ENCODE assay signal across 26 cellular contexts in the genomic region with DNA sequence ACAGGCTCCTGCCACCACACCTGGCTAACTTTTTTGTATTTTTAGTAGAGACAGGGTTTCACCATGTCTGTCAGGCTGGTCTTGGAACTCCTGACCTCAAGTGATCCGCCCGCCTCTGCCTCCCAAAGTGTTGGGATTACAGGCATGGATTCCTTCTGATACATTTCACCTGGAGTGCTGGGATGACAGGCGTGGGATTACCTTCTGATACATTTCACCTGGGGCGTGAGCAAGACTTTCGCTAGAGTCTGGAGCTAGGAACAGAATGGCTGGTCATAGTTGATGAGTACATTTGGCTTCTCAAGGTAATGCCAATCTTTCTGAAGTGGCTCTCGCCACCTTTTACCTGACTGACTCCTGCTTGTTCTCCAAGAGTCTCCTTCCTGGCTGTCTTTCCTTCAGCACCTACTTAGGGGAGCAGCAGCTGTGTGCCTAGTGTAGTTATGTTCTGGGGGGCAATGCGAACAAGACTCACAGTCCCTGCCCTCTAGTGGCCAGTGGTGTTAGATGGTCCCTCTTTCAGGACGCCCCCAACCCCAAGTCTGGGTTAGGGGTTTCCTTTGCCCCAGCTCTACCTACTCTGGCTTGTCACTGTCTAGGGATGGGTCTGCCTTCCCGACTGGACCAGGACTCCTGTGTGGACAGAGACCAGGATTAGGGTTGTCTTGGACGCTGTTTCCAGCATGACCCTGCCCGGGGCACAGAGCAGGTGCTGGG. TPM values are rescaled to one million over a fixed set of nuclear protein-coding genes. Genes with fewer than 3 reads are reported as not detected.
DNase-seq lines count a peak whose midpoint lies in the region; ATAC-seq, FAIRE-seq and TF ChIP-seq lines count a peak whose summit lies in the region.
"Had no signal": no experiment of that assay in that cellular context is flagged by ENCODE, and none has a peak within 500 bp of the region (broad histone marks: within the 10 kb centered on the region; RNA-seq: fewer than 3 reads in every experiment).

No MANE protein-coding gene starts in this region.

- no peak for FAIRE-seq in HepG2 (lab: Jason Lieb, UNC)
- FAIRE-seq: A204.1 had no signal

- no peak overlapping the region for H3K4me2 ChIP-seq in HepG2 (ENCODE audit: low read depth, low read length)
- H3K4me2 ChIP-seq in PC-9: peak overlapping the region; percentile 52; the same call in 1 of the 2 replicates

- TF ChIP-seq EP300 in HepG2 (IDR thresholded peaks at IDR 0.05; ENCODE audit: low read depth in 2 of 2, low read length in 2 of 2): no peak
- TF ChIP-seq EP300 in HepG2 (CRISPR knock-in tag; IDR thresholded peaks at IDR 0.05; ENCODE audit: borderline replicate concordance): no peak

- POLR2A ChIA-PET in HepG2 (lab: Yijun Ruan, JAX) (interaction anchor here (1.1 to 1.4 kb wide), 3 partner anchors 12 to 43 kb away, joined by 3 to 5 read pairs (median 3); no protein-coding TSS in a partner anchor), PC-9 (lab: Charles Lee; ENCODE audit: unreplicated experiment) (no interaction called here)

- CTCF ChIA-PET in HepG2 (lab: Yijun Ruan, JAX; ENCODE audit: low intra/inter-chr PET ratio, low total read pairs): no interaction called here
- CTCF ChIA-PET in PC-9 (lab: Charles Lee): interaction anchor here (0.9 kb wide), 1 partner anchor 9 kb away, joined by 5 read pairs; no protein-coding TSS in a partner anchor

- H3K27me3 ChIP-seq in HepG2 (ENCODE audit: control insufficient read depth in 1 of 2, insufficient read depth in 2 of 2, low read length in 2 of 2) (no peaks in the 10 kb centered on the region), right lobe of liver (no peaks in the 10 kb centered on the region), PC-9 (ENCODE audit: insufficient read depth, low read depth) (no peaks in the 10 kb centered on the region), WERI-Rb-1 (ENCODE audit: insufficient read depth, low read depth, severe bottlenecking) (no peaks in the 10 kb centered on the region)
- H3K27me3 ChIP-seq: upper lobe of right lung had no signal

- H3K4me1 Mint-ChIP-seq in mesothelial cell of epicardium: peaks cover 32% of the 10 kb centered on the region
- peaks cover 16% of the 10 kb centered on the region for H3K4me1 Mint-ChIP-seq in type B pancreatic cell (ENCODE audit: unreplicated experiment)

- WGBS in HepG2 (ENCODE audit: low lambda C conversion rate): 93% methylated on average over 8 of the region's 11 CpGs
- 96% methylated on average over 6 of the region's 11 CpGs for WGBS in right lobe of liver (ENCODE audit: insufficient coverage, low coverage, low lambda C conversion rate, missing lambda C conversion rate)

- H3K79me2 ChIP-seq in HepG2 (ENCODE audit: insufficient read depth, low read length) (peaks cover 89% of the 10 kb centered on the region), PC-9 (ENCODE audit: low read depth) (peaks cover 89% of the 10 kb centered on the region)

- no TSS peak for BruUV-seq in HepG2 (replicated peaks; lab: Mats Ljungman, UMichigan)
- no TSS peak for BruUV-seq in PC-9 (replicated peaks; lab: Mats Ljungman, UMichigan)

- H3K4me1 ChIP-seq in HepG2 (ENCODE audit: insufficient read depth, low read length): peaks cover 31% of the 10 kb centered on the region
- H3K4me1 ChIP-seq in right lobe of liver: peaks cover 0 to 12% (median 5%) of the 10 kb centered on the region in 4 donors
- peaks cover 26% of the 10 kb centered on the region for H3K4me1 ChIP-seq in PC-9 (replicated peaks; ENCODE audit: insufficient read depth)

- H3K27me3 Mint-ChIP-seq in mesothelial cell of epicardium (ENCODE audit: low read depth) (no peaks in the 10 kb centered on the region), type B pancreatic cell (no peaks in the 10 kb centered on the region)
- H3K27me3 Mint-ChIP-seq: activated naive CD4-positive, alpha-beta T cell treated with anti-CD3 and anti-CD28 coated beads, Interleukin-2, amount 50 U/mL, for 24 hours; IgD-negative memory B cell; naive thymus-derived CD4-positive, alpha-beta T cell; T-helper 17 cell had no signal

- H3K36me3 Mint-ChIP-seq in mesothelial cell of epicardium (no peaks in the 10 kb centered on the region), type B pancreatic cell (no peaks in the 10 kb centered on the region)
- H3K36me3 Mint-ChIP-seq: activated naive CD4-positive, alpha-beta T cell treated with anti-CD3 and anti-CD28 coated beads, Interleukin-2, amount 50 U/mL, for 24 hours; IgD-negative memory B cell had no signal

- no peak overlapping the region for H3K9ac ChIP-seq in HepG2 (ENCODE audit: insufficient read depth, low read depth, low read length)

- peaks cover 0 to 11% of the 10 kb centered on the region in 2 experiments; a peak in 1 of 5 replicates for H3K36me3 ChIP-seq in HepG2 (replicated peaks in 1 of 2; ENCODE audit: control insufficient read depth in 1 of 2, insufficient read depth in 2 of 2, low read length in 2 of 2)
- H3K36me3 ChIP-seq in right lobe of liver: no peaks in the 10 kb centered on the region
- H3K36me3 ChIP-seq in PC-9 (ENCODE audit: low read depth): no peaks in the 10 kb centered on the region
- H3K36me3 ChIP-seq in WERI-Rb-1: no peaks in the 10 kb centered on the region; the same call in 1 of the 2 replicates
- H3K36me3 ChIP-seq: upper lobe of right lung had no signal

- TF ChIP-seq RAD21 in HepG2 (CRISPR knock-in tag; IDR thresholded peaks at IDR 0.05): no peak

- no peaks in the 10 kb centered on the region for H3K9me2 ChIP-seq in PC-9 (ENCODE audit: insufficient read depth)

- H2AFZ ChIP-seq in HepG2 (ENCODE audit: low read length) (no peak overlapping the region), PC-9 (no peak overlapping the region)

- H4K20me1 ChIP-seq in HepG2 (ENCODE audit: insufficient read depth, low read length) (peaks cover 19% of the 10 kb centered on the region), PC-9 (ENCODE audit: insufficient read depth) (peaks cover 67% of the 10 kb centered on the region)

- H3K9me3 ChIP-seq in HepG2 (ENCODE audit: low read length) (no peaks in the 10 kb centered on the region), right lobe of liver (no peaks in the 10 kb centered on the region), PC-9 (ENCODE audit: insufficient read depth, low read depth) (no peaks in the 10 kb centered on the region), WERI-Rb-1 (ENCODE audit: severe bottlenecking) (no peaks in the 10 kb centered on the region)
- H3K9me3 ChIP-seq: upper lobe of right lung had no signal

- intact Hi-C loops in HepG2 (cut with micrococcal nuclease; ENCODE audit: unreplicated experiment) (no loop called here), right lobe of liver (cut with DNase I) (no loop called here), PC-9 (cut with micrococcal nuclease; ENCODE audit: unreplicated experiment) (no loop called here)

- TF ChIP-seq CTCF in HepG2 (CRISPR knock-in tag; IDR thresholded peaks at IDR 0.05) (peak; percentile 34), right lobe of liver (IDR thresholded peaks at IDR 0.05) (no peak), PC-9 (conservative IDR thresholded peaks at IDR 0.05) (no peak), mesothelial cell of epicardium (IDR thresholded peaks at IDR 0.05; ENCODE audit: unreplicated experiment) (no peak), type B pancreatic cell (conservative IDR thresholded peaks at IDR 0.05) (no peak), WERI-Rb-1 (IDR thresholded peaks at IDR 0.05; ENCODE audit: low read depth, low read length) (no peak)

- in situ Hi-C loops in HepG2 (cut with HindIII; ENCODE audit: extremely low pct_ligation_motif_present, low pct_unique_long_range_greater_than_20kb): no loop called here

- DNase-seq in HepG2 (ENCODE audit: low spot score): no peak
- no peak for DNase-seq in right lobe of liver
- DNase-seq in PC-9: no peak
- no peak for DNase-seq in mesothelial cell of epicardium (ENCODE audit: low spot score in 2 of 2, unreplicated experiment in 2 of 2)
- DNase-seq in type B pancreatic cell (ENCODE audit: extremely low spot score, unreplicated experiment): no peak
- DNase-seq in WERI-Rb-1: no peak
- no peak for DNase-seq in activated gamma-delta T cell (lab: John Stamatoyannopoulos, UW)
- DNase-seq in cerebellar nuclear complex (lab: John Stamatoyannopoulos, UW): no peak
- DNase-seq: anterior cingulate cortex; glutamatergic neuron; kidney glomerular epithelial cell; naive thymus-derived CD4-positive, alpha-beta T cell; NCI-H1105; NCI-H1930; NCI-H226; NCI-H748 treated with DMSO at 0.1 percent for 48 hours; RPMI8226; T-helper 17 cell; upper lobe of right lung had no signal

- no peaks in the 10 kb centered on the region; the same call in 1 of the 2 replicates for H3F3A ChIP-seq in PC-9 (ENCODE audit: insufficient read depth, low read depth)

- peak overlapping the region; percentile 25 for H3K27ac Mint-ChIP-seq in mesothelial cell of epicardium
- H3K27ac Mint-ChIP-seq in type B pancreatic cell: peak overlapping the region; percentile 90
- H3K27ac Mint-ChIP-seq: activated naive CD4-positive, alpha-beta T cell treated with anti-CD3 and anti-CD28 coated beads, Interleukin-2, amount 50 U/mL, for 24 hours; activated T-helper 1 cell treated with anti-CD3 and anti-CD28 coated beads, Interleukin-12 subunit alpha, Interleukin-12 subunit beta, Interleukin-2, Interleukin-4 antibody, amounts not matched to agents 30 ng/mL and 10 ng/mL and 1 ng/mL, durations not matched to agents 14 hours and 24 hours and 36 hours; T-helper 17 cell had no signal

- TF ChIP-seq POLR2A in HepG2 (IDR thresholded peaks at IDR 0.05; ENCODE audit: insufficient read depth in 1 of 2, low read depth in 2 of 2, low read length in 2 of 2) (no peak), right lobe of liver (IDR thresholded peaks at IDR 0.05) (no peak)

- no peak overlapping the region for H3K27ac ChIP-seq in HepG2 (ENCODE audit: extremely low read length, insufficient read depth, low read length)
- no peak overlapping the region for H3K27ac ChIP-seq in right lobe of liver
- H3K27ac ChIP-seq in PC-9: no peak overlapping the region
- no peak overlapping the region for H3K27ac ChIP-seq in WERI-Rb-1
- H3K27ac ChIP-seq: epithelial cell of prostate, SK-N-MC, upper lobe of right lung had no signal

- H3K4me3 ChIP-seq in HepG2 (replicated peaks in 1 of 3; ENCODE audit: insufficient read depth in 1 of 3, low read depth in 2 of 3, low read length in 3 of 3): no peak overlapping the region
- H3K4me3 ChIP-seq in right lobe of liver: no peak overlapping the region
- H3K4me3 ChIP-seq in PC-9: no peak overlapping the region
- no peak overlapping the region for H3K4me3 ChIP-seq in WERI-Rb-1 (ENCODE audit: low read depth, low read length)
- H3K4me3 ChIP-seq: SK-N-MC, upper lobe of right lung had no signal

- H3K9me3 Mint-ChIP-seq in mesothelial cell of epicardium (no peaks in the 10 kb centered on the region), type B pancreatic cell (no peaks in the 10 kb centered on the region)
- H3K9me3 Mint-ChIP-seq: activated naive CD4-positive, alpha-beta T cell treated with anti-CD3 and anti-CD28 coated beads, Interleukin-2, amount 50 U/mL, for 24 hours; activated T-helper 1 cell treated with anti-CD3 and anti-CD28 coated beads, Interleukin-12 subunit alpha, Interleukin-12 subunit beta, Interleukin-2, Interleukin-4 antibody, amounts not matched to agents 30 ng/mL and 10 ng/mL and 1 ng/mL, durations not matched to agents 14 hours and 24 hours and 36 hours; IgD-negative memory B cell; naive thymus-derived CD4-positive, alpha-beta T cell had no signal

- no peak overlapping the region for H3K4me3 Mint-ChIP-seq in mesothelial cell of epicardium
- H3K4me3 Mint-ChIP-seq in type B pancreatic cell: no peak overlapping the region
- H3K4me3 Mint-ChIP-seq: activated naive CD4-positive, alpha-beta T cell treated with anti-CD3 and anti-CD28 coated beads, Interleukin-2, amount 50 U/mL, for 24 hours; activated T-helper 1 cell treated with anti-CD3 and anti-CD28 coated beads, Interleukin-12 subunit alpha, Interleukin-12 subunit beta, Interleukin-2, Interleukin-4 antibody, amounts not matched to agents 30 ng/mL and 10 ng/mL and 1 ng/mL, durations not matched to agents 14 hours and 24 hours and 36 hours; IgD-negative memory B cell; naive thymus-derived CD4-positive, alpha-beta T cell; T-helper 17 cell had no signal

- no peak for ATAC-seq in HepG2
- no peak for ATAC-seq in right lobe of liver
- ATAC-seq: naive thymus-derived CD4-positive, alpha-beta T cell; right cardiac atrium; T-helper 17 cell; upper lobe of right lung had no signal

RNA-seq across cellular contexts. Expression of a gene that starts 19.3 kb away (rescaled TPM):
- total RNA-seq in HepG2 (2016; rRNA removed; fragmentation: Illumina TruSeq; extraction: Trizol): 9.2 and 14.3 TPM in 2 replicates
- 6.7 and 9.0 TPM in 2 replicates for total RNA-seq in HepG2 (2016; cell fraction: cytosol; rRNA removed; fragmentation: Illumina TruSeq; extraction: Trizol; ENCODE audit: low read depth)
- 7.3 and 15.4 TPM in 2 replicates for total RNA-seq in HepG2 (2016; cell fraction: insoluble cytoplasmic fraction; rRNA removed; fragmentation: Illumina TruSeq; extraction: Trizol)
- total RNA-seq in HepG2 (2016; cell fraction: membrane; rRNA removed; fragmentation: Illumina TruSeq; extraction: Trizol): 14.2 and 14.9 TPM in 2 replicates
- 12.9 and 14.6 TPM in 2 replicates for total RNA-seq in HepG2 (2016; cell fraction: nucleus; rRNA removed; fragmentation: Illumina TruSeq; extraction: Trizol)
- polyA plus RNA-seq in HepG2 (2011; rRNA removed): 9.0 and 13.9 TPM in 2 replicates
- polyA plus RNA-seq in HepG2 (2011; cell fraction: cytosol; rRNA removed): 7.3 and 11.2 TPM in 2 replicates
- 51.9 and 57.4 TPM in 2 replicates for polyA plus RNA-seq in HepG2 (2011; cell fraction: nucleus; rRNA removed)
- 9.6 and 15.6 TPM in 2 replicates for polyA plus RNA-seq in HepG2 (2012)
- 3.7 and 4.8 TPM in 2 replicates for polyA plus RNA-seq in HepG2 (2016; cell fraction: cytosol; fragmentation: Illumina TruSeq; extraction: Trizol; ENCODE audit: low read depth)
- polyA plus RNA-seq in HepG2 (2016; cell fraction: insoluble cytoplasmic fraction; fragmentation: Illumina TruSeq; extraction: Trizol; ENCODE audit: low read depth): 8.4 and 10.5 TPM in 2 replicates
- 7.2 and 9.9 TPM in 2 replicates for polyA plus RNA-seq in HepG2 (2016; cell fraction: membrane; fragmentation: Illumina TruSeq; extraction: Trizol; ENCODE audit: low read depth)
- 30.3 and 31.0 TPM in 2 replicates for polyA plus RNA-seq in HepG2 (2016; cell fraction: nucleus; fragmentation: Illumina TruSeq; extraction: Trizol; ENCODE audit: insufficient read depth, low read depth)
- polyA minus RNA-seq in HepG2 (2011; rRNA and poly(A)+ RNA removed; ENCODE audit: low replicate concordance): 11.1 and 11.5 TPM in 2 replicates
- polyA minus RNA-seq in HepG2 (2011; cell fraction: cytosol; rRNA and poly(A)+ RNA removed): 4.2 and 5.6 TPM in 2 replicates
- 11.2 and 12.4 TPM in 2 replicates for polyA minus RNA-seq in HepG2 (2011; cell fraction: nucleus; rRNA and poly(A)+ RNA removed)
- total RNA-seq in right lobe of liver: 10 to 100 TPM; 10.1 to 14.3 (median 11.0) TPM
- 41.1 and 49.5 TPM in 2 replicates for total RNA-seq in PC-9 (2021)
- 36.2 to 40.7 TPM (median 38.9 TPM) in 3 replicates for total RNA-seq in mesothelial cell of epicardium
- 44.7 and 63.7 TPM in 2 replicates for total RNA-seq in type B pancreatic cell (ENCODE audit: low replicate concordance)

RNA-seq across cellular contexts. Expression of a gene that starts 33.2 kb away (rescaled TPM):
- total RNA-seq in HepG2 (2016; rRNA removed; fragmentation: Illumina TruSeq; extraction: Trizol) (30.6 and 42.0 TPM in 2 replicates), right lobe of liver (10 to 100 TPM; 10.9 to 27.5 (median 14.0) TPM), PC-9 (2021) (29.6 and 30.6 TPM in 2 replicates), mesothelial cell of epicardium (24.2 to 27.5 TPM (median 24.4 TPM) in 3 replicates), type B pancreatic cell (ENCODE audit: low replicate concordance) (32.2 and 35.6 TPM in 2 replicates)
- total RNA-seq in HepG2 (2016; cell fraction: cytosol; rRNA removed; fragmentation: Illumina TruSeq; extraction: Trizol; ENCODE audit: low read depth): 15.7 and 22.3 TPM in 2 replicates
- total RNA-seq in HepG2 (2016; cell fraction: insoluble cytoplasmic fraction; rRNA removed; fragmentation: Illumina TruSeq; extraction: Trizol): 34.9 and 39.3 TPM in 2 replicates
- 28.5 and 42.7 TPM in 2 replicates for total RNA-seq in HepG2 (2016; cell fraction: membrane; rRNA removed; fragmentation: Illumina TruSeq; extraction: Trizol)
- 13.0 and 14.5 TPM in 2 replicates for total RNA-seq in HepG2 (2016; cell fraction: nucleus; rRNA removed; fragmentation: Illumina TruSeq; extraction: Trizol)
- 22.2 and 24.1 TPM in 2 replicates for polyA plus RNA-seq in HepG2 (2011; rRNA removed)
- polyA plus RNA-seq in HepG2 (2011; cell fraction: cytosol; rRNA removed): 22.8 and 32.6 TPM in 2 replicates
- polyA plus RNA-seq in HepG2 (2011; cell fraction: nucleus; rRNA removed): 31.3 and 38.6 TPM in 2 replicates
- 22.7 and 23.7 TPM in 2 replicates for polyA plus RNA-seq in HepG2 (2012)
- polyA plus RNA-seq in HepG2 (2016; cell fraction: cytosol; fragmentation: Illumina TruSeq; extraction: Trizol; ENCODE audit: low read depth): 28.4 and 37.8 TPM in 2 replicates
- polyA plus RNA-seq in HepG2 (2016; cell fraction: insoluble cytoplasmic fraction; fragmentation: Illumina TruSeq; extraction: Trizol; ENCODE audit: low read depth): 62.1 and 65.3 TPM in 2 replicates
- polyA plus RNA-seq in HepG2 (2016; cell fraction: membrane; fragmentation: Illumina TruSeq; extraction: Trizol; ENCODE audit: low read depth): 40.2 and 48.8 TPM in 2 replicates
- 33.1 and 40.0 TPM in 2 replicates for polyA plus RNA-seq in HepG2 (2016; cell fraction: nucleus; fragmentation: Illumina TruSeq; extraction: Trizol; ENCODE audit: insufficient read depth, low read depth)
- 20.1 and 20.5 TPM in 2 replicates for polyA minus RNA-seq in HepG2 (2011; rRNA and poly(A)+ RNA removed; ENCODE audit: low replicate concordance)
- polyA minus RNA-seq in HepG2 (2011; cell fraction: cytosol; rRNA and poly(A)+ RNA removed): 12.5 and 19.8 TPM in 2 replicates
- 7.9 and 9.2 TPM in 2 replicates for polyA minus RNA-seq in HepG2 (2011; cell fraction: nucleus; rRNA and poly(A)+ RNA removed)

RNA-seq across cellular contexts. Expression of a gene that starts 36.0 kb away (rescaled TPM):
- 0.62 and 0.63 TPM in 2 replicates for total RNA-seq in HepG2 (2016; rRNA removed; fragmentation: Illumina TruSeq; extraction: Trizol)
- total RNA-seq in HepG2 (2016; cell fraction: cytosol; rRNA removed; fragmentation: Illumina TruSeq; extraction: Trizol; ENCODE audit: low read depth): 0.71 and 0.97 TPM in 2 replicates
- 0.43 and 0.91 TPM in 2 replicates for total RNA-seq in HepG2 (2016; cell fraction: insoluble cytoplasmic fraction; rRNA removed; fragmentation: Illumina TruSeq; extraction: Trizol)
- 1.4 and 1.9 TPM in 2 replicates for total RNA-seq in HepG2 (2016; cell fraction: membrane; rRNA removed; fragmentation: Illumina TruSeq; extraction: Trizol)
- 0.62 and 0.72 TPM in 2 replicates for total RNA-seq in HepG2 (2016; cell fraction: nucleus; rRNA removed; fragmentation: Illumina TruSeq; extraction: Trizol)
- 0.26 and 0.39 TPM in 2 replicates for polyA plus RNA-seq in HepG2 (2011; rRNA removed)
- polyA plus RNA-seq in HepG2 (2011; cell fraction: cytosol; rRNA removed): 0.15 and 0.32 TPM in 2 replicates
- polyA plus RNA-seq in HepG2 (2011; cell fraction: nucleus; rRNA removed): 1.2 and 1.3 TPM in 2 replicates
- polyA plus RNA-seq in HepG2 (2012): 1.2 and 1.5 TPM in 2 replicates
- polyA plus RNA-seq in HepG2 (2016; cell fraction: cytosol; fragmentation: Illumina TruSeq; extraction: Trizol; ENCODE audit: low read depth): 1.3 TPM in 2 replicates
- 2.2 and 2.9 TPM in 2 replicates for polyA plus RNA-seq in HepG2 (2016; cell fraction: insoluble cytoplasmic fraction; fragmentation: Illumina TruSeq; extraction: Trizol; ENCODE audit: low read depth)
- polyA plus RNA-seq in HepG2 (2016; cell fraction: membrane; fragmentation: Illumina TruSeq; extraction: Trizol; ENCODE audit: low read depth): 1.2 and 1.5 TPM in 2 replicates
- polyA plus RNA-seq in HepG2 (2016; cell fraction: nucleus; fragmentation: Illumina TruSeq; extraction: Trizol; ENCODE audit: insufficient read depth, low read depth): 2.3 and 4.7 TPM in 2 replicates
- 0.47 and 0.64 TPM in 2 replicates for polyA minus RNA-seq in HepG2 (2011; rRNA and poly(A)+ RNA removed; ENCODE audit: low replicate concordance)
- polyA minus RNA-seq in HepG2 (2011; cell fraction: cytosol; rRNA and poly(A)+ RNA removed): 1.2 and 2.5 TPM in 2 replicates
- 0.37 and 0.39 TPM in 2 replicates for polyA minus RNA-seq in HepG2 (2011; cell fraction: nucleus; rRNA and poly(A)+ RNA removed)
- under 1 TPM in 5 of 6 experiments, not detected in 1; 0.16 to 0.47 (median 0.35) TPM for total RNA-seq in right lobe of liver
- 3.1 and 3.7 TPM in 2 replicates for total RNA-seq in PC-9 (2021)
- 0.99 to 1.1 TPM (median 1.1 TPM) in 3 replicates for total RNA-seq in mesothelial cell of epicardium
- 2.2 and 3.7 TPM in 2 replicates for total RNA-seq in type B pancreatic cell (ENCODE audit: low replicate concordance)

RNA-seq across cellular contexts. Expression of a gene that starts 48.5 kb away (rescaled TPM):
- total RNA-seq in HepG2 (2016; rRNA removed; fragmentation: Illumina TruSeq; extraction: Trizol): not detected in 2 replicates
- total RNA-seq in HepG2 (2016; cell fraction: cytosol; rRNA removed; fragmentation: Illumina TruSeq; extraction: Trizol; ENCODE audit: low read depth): not detected in 2 replicates
- total RNA-seq in HepG2 (2016; cell fraction: insoluble cytoplasmic fraction; rRNA removed; fragmentation: Illumina TruSeq; extraction: Trizol): not detected in 2 replicates
- not detected in 2 replicates for total RNA-seq in HepG2 (2016; cell fraction: membrane; rRNA removed; fragmentation: Illumina TruSeq; extraction: Trizol)
- total RNA-seq in HepG2 (2016; cell fraction: nucleus; rRNA removed; fragmentation: Illumina TruSeq; extraction: Trizol): not detected in 2 replicates
- 0.03 and 0.10 TPM in 2 replicates for polyA plus RNA-seq in HepG2 (2011; rRNA removed)
- polyA plus RNA-seq in HepG2 (2011; cell fraction: cytosol; rRNA removed): 0.03 and 0.04 TPM in 2 replicates
- 0.42 and 0.51 TPM in 2 replicates for polyA plus RNA-seq in HepG2 (2011; cell fraction: nucleus; rRNA removed)
- polyA plus RNA-seq in HepG2 (2012): 0.04 TPM in 1 of 2 replicates, not detected in the other
- not detected in 2 replicates for polyA plus RNA-seq in HepG2 (2016; cell fraction: cytosol; fragmentation: Illumina TruSeq; extraction: Trizol; ENCODE audit: low read depth)
- not detected in 2 replicates for polyA plus RNA-seq in HepG2 (2016; cell fraction: insoluble cytoplasmic fraction; fragmentation: Illumina TruSeq; extraction: Trizol; ENCODE audit: low read depth)
- polyA plus RNA-seq in HepG2 (2016; cell fraction: membrane; fragmentation: Illumina TruSeq; extraction: Trizol; ENCODE audit: low read depth): not detected in 2 replicates
- 0.14 TPM in 1 of 2 replicates, not detected in the other for polyA plus RNA-seq in HepG2 (2016; cell fraction: nucleus; fragmentation: Illumina TruSeq; extraction: Trizol; ENCODE audit: insufficient read depth, low read depth)
- 0.12 and 0.14 TPM in 2 replicates for polyA minus RNA-seq in HepG2 (2011; rRNA and poly(A)+ RNA removed; ENCODE audit: low replicate concordance)
- polyA minus RNA-seq in HepG2 (2011; cell fraction: cytosol; rRNA and poly(A)+ RNA removed): not detected in 2 replicates
- polyA minus RNA-seq in HepG2 (2011; cell fraction: nucleus; rRNA and poly(A)+ RNA removed): 0.13 TPM in 1 of 2 replicates, not detected in the other
- under 1 TPM in 1 of 6 experiments, not detected in 5; 0.06 TPM for total RNA-seq in right lobe of liver
- 0.37 and 0.75 TPM in 2 replicates for total RNA-seq in PC-9 (2021)
- 0.54 to 1.1 TPM (median 0.71 TPM) in 3 replicates for total RNA-seq in mesothelial cell of epicardium
- 0.56 and 1.3 TPM in 2 replicates for total RNA-seq in type B pancreatic cell (ENCODE audit: low replicate concordance)
- total RNA-seq: upper lobe of right lung had no signal
- polyA plus RNA-seq: IgD-negative memory B cell had no signal
